Comparison of ENCODE assay signal across 1 cellular context in the genomic region with DNA sequence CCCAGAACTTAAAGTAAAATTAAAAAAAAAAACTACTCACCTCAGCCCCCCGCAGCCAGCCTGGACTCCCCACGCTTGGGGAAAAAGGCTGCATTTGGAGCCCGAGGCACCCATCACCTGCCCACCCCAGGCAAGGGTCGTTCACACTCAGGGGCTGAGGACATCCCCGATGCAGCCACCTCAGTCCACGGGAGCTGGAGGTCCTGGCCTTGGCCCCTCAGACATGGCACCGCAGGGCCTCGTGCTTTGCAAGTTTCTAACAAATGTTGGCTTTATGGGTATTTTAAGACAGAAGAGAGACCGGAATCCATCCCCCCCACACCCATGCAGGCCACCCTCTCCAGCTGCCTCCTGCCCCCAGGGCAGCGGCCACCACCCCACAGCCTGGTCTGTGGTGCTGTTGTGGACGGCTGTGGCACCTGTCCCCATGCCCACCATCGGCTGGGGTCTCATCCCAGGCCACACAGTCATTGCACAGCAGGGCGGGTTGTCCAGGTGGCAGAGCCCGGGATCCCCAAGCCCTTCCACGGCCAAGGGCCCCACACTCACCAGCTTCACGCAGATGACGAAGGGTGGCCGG.
TF ChIP-seq lines count a peak whose summit lies in the region.

No MANE protein-coding gene starts in this region.

TF ChIP-seq in HepG2, 621 proteins besides CTCF, POLR2A, EP300 and RAD21 (continued from another document):
- TF ChIP-seq, protein P1, sequence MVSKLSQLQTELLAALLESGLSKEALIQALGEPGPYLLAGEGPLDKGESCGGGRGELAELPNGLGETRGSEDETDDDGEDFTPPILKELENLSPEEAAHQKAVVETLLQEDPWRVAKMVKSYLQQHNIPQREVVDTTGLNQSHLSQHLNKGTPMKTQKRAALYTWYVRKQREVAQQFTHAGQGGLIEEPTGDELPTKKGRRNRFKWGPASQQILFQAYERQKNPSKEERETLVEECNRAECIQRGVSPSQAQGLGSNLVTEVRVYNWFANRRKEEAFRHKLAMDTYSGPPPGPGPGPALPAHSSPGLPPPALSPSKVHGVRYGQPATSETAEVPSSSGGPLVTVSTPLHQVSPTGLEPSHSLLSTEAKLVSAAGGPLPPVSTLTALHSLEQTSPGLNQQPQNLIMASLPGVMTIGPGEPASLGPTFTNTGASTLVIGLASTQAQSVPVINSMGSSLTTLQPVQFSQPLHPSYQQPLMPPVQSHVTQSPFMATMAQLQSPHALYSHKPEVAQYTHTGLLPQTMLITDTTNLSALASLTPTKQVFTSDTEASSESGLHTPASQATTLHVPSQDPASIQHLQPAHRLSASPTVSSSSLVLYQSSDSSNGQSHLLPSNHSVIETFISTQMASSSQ (IDR thresholded peaks at IDR 0.05; ENCODE audit: low read depth): no peak
- TF ChIP-seq, protein P1 (CRISPR knock-in tag; IDR thresholded peaks at IDR 0.05; ENCODE audit: borderline replicate concordance): no peak
- TF ChIP-seq CREB1 (IDR thresholded peaks at IDR 0.05) (no peak), CREB1 (CRISPR knock-in tag; IDR thresholded peaks at IDR 0.05) (no peak), ZNF773 (CRISPR knock-in tag; IDR thresholded peaks at IDR 0.05; ENCODE audit: borderline replicate concordance) (no peak), ZNF737 (CRISPR knock-in tag; IDR thresholded peaks at IDR 0.05; ENCODE audit: borderline replicate concordance) (no peak), GTF3A (CRISPR knock-in tag; conservative IDR thresholded peaks at IDR 0.05) (no peak), SALL1 (CRISPR knock-in tag; IDR thresholded peaks at IDR 0.05) (no peak), SAFB2 (CRISPR knock-in tag; IDR thresholded peaks at IDR 0.05; ENCODE audit: borderline replicate concordance, low read depth) (no peak), ZBTB7A (CRISPR knock-in tag; IDR thresholded peaks at IDR 0.05) (no peak), ZSCAN30 (CRISPR knock-in tag; IDR thresholded peaks at IDR 0.05) (no peak)
TF ChIP-seq in HepG2: peak in this region for 0.
